25 cellular contexts compared by ENCODE assay signal in the genomic region with DNA sequence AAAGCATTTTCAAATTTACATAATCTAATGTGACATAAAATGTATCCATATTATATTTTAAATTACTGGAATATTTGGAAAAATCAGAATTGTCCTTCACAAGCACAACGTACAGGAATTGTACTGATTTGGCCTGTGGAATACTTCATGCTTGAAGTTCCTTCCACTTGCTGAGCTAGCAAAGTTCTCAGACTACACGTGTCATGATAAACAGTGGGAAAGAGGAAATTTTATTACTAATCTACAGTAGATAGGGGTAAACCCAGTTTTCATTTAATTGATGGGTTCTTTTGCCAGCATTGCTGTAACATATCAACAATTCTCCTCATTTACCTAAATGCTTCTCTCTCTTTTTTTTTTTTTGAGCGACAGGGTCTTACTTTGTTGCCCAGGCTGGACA.
"Had no signal": no experiment of that assay in that cellular context is flagged by ENCODE, and none has a peak within 500 bp of the region (broad histone marks: within the 10 kb centered on the region; RNA-seq: fewer than 3 reads in every experiment).

No MANE protein-coding gene starts in this region.

- DNase-seq: colonic mucosa; effector memory CD4-positive, alpha-beta T cell; foreskin fibroblast; gastrocnemius medialis; head of caudate nucleus; kidney; mesenchymal stem cell; midbrain; naive thymus-derived CD4-positive, alpha-beta T cell; posterior cingulate gyrus; psoas muscle; right cardiac atrium; stimulated activated CD4-positive, alpha-beta T cell treated with anti-CD3 and anti-CD28 coated beads, Interleukin-15, amount 100 ng/mL, for 24 hours; stimulated activated CD4-positive, alpha-beta T cell treated with anti-CD3 and anti-CD28 coated beads, Interleukin-2, amount 100 ng/mL, for 48 hours; stimulated activated naive B cell treated with anti-CD40 and anti-IgM and Interleukin-4, amounts not matched to agents 10 μg/mL and 1 μg/mL and 100 μg/mL, for 72 hours; upper lobe of left lung had no signal

- H3K4me2 ChIP-seq: neural progenitor cell had no signal

- H3K27ac ChIP-seq: gastrocnemius medialis, neural progenitor cell, psoas muscle, skin epidermis, thoracic aorta, tibial nerve had no signal

- H3K4me1 Mint-ChIP-seq: naive thymus-derived CD4-positive, alpha-beta T cell; stimulated activated naive B cell treated with anti-CD40 and anti-IgM and Interleukin-4, amounts not matched to agents 10 μg/mL and 1 μg/mL and 100 μg/mL, for 72 hours had no signal

- H3K9ac ChIP-seq: neural progenitor cell had no signal

- H3K27me3 ChIP-seq: colonic mucosa, gastrocnemius medialis, neural progenitor cell, tibial nerve, upper lobe of left lung had no signal

- H3K9me3 ChIP-seq: colonic mucosa, gastrocnemius medialis, psoas muscle, thoracic aorta, tibial nerve, upper lobe of left lung had no signal

- H3K27ac Mint-ChIP-seq: dendritic cell treated with granulocyte-macrophage colony-stimulating factor and Interleukin-4, amounts not matched to agents 40 ng/mL and 50 ng/mL, for 4 days; naive thymus-derived CD4-positive, alpha-beta T cell; nephron; neural progenitor cell; stimulated activated naive B cell treated with anti-CD40 and anti-IgM and Interleukin-4, amounts not matched to agents 10 μg/mL and 1 μg/mL and 100 μg/mL, for 72 hours; stimulated activated naive CD8-positive, alpha-beta T cell treated with anti-CD3 and anti-CD28 coated beads, Interleukin-15, Interleukin-2, amounts not matched to agents 100 ng/mL and 50 ng/mL, for 24 hours had no signal

- H3K4me1 ChIP-seq: colonic mucosa, neural progenitor cell, tibial nerve had no signal

- H3K36me3 ChIP-seq: colonic mucosa, gastrocnemius medialis, neural progenitor cell, thoracic aorta, tibial nerve, upper lobe of left lung had no signal

- H3K4me3 ChIP-seq: colonic mucosa, gastrocnemius medialis, neural progenitor cell, psoas muscle, skin epidermis, thoracic aorta, tibial nerve, upper lobe of left lung had no signal

- ATAC-seq: gastrocnemius medialis; left lobe of liver; naive thymus-derived CD4-positive, alpha-beta T cell; psoas muscle; right cardiac atrium; stimulated activated naive B cell treated with anti-CD40 and anti-IgM and Interleukin-4, amounts not matched to agents 10 μg/mL and 1 μg/mL and 100 μg/mL, for 72 hours had no signal

- H3K36me3 Mint-ChIP-seq: naive thymus-derived CD4-positive, alpha-beta T cell; neural progenitor cell; stimulated activated naive B cell treated with anti-CD40 and anti-IgM and Interleukin-4, amounts not matched to agents 10 μg/mL and 1 μg/mL and 100 μg/mL, for 72 hours had no signal

- H3K4me3 Mint-ChIP-seq: dendritic cell treated with granulocyte-macrophage colony-stimulating factor and Interleukin-4, amounts not matched to agents 40 ng/mL and 50 ng/mL, for 4 days; naive thymus-derived CD4-positive, alpha-beta T cell; nephron; neural progenitor cell; stimulated activated naive B cell treated with anti-CD40 and anti-IgM and Interleukin-4, amounts not matched to agents 10 μg/mL and 1 μg/mL and 100 μg/mL, for 72 hours; stimulated activated naive CD8-positive, alpha-beta T cell treated with anti-CD3 and anti-CD28 coated beads, Interleukin-15, Interleukin-2, amounts not matched to agents 100 ng/mL and 50 ng/mL, for 24 hours had no signal

- FAIRE-seq: kidney, urothelium cell line had no signal

- H2AFZ ChIP-seq: neural progenitor cell had no signal

- H3K9me3 Mint-ChIP-seq: dendritic cell treated with granulocyte-macrophage colony-stimulating factor and Interleukin-4, amounts not matched to agents 40 ng/mL and 50 ng/mL, for 4 days; stimulated activated naive B cell treated with anti-CD40 and anti-IgM and Interleukin-4, amounts not matched to agents 10 μg/mL and 1 μg/mL and 100 μg/mL, for 72 hours; stimulated activated naive CD8-positive, alpha-beta T cell treated with anti-CD3 and anti-CD28 coated beads, Interleukin-15, Interleukin-2, amounts not matched to agents 100 ng/mL and 50 ng/mL, for 24 hours had no signal
